Comparison of ENCODE assay signal across 1 cellular context in the genomic region with DNA sequence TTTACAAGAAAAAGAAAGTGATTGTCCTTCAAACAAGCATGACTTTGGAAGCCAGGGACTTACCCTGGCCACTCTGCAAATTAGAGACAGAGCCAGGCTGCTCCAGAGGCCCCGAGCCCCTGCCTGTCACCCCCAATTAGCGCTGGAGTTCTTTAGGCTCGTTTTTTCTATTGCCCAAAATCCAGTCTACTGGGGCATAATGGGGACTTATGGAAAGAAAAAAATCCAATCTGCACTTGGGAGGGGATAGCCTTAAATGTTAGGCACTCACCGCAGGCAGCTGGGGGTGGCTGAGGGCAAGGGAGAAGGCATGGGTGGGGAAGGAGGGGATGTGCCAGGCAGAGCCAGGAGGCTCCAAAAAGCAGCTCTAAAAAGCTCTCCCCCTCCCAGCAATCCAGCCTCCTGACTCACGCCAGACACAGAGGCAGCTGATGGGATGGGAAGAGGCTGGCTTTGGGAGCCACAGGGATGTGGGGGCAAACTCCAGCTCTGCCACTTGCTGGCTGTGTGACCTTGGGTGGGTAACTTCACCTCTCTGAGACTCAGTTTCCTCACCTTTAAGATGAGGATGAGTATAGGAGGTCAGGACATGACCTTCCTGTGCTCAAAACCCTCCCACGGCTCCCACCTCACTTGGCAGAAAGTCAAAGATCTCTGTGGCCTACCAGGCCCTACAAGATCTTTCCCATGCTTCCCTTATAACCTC.
TF ChIP-seq lines count a peak whose summit lies in the region.

No MANE protein-coding gene starts in this region.

TF ChIP-seq in H1, 55 proteins besides CTCF, POLR2A, EP300 and RAD21 (continued from another document):
- TF ChIP-seq SIRT6 (IDR thresholded peaks at IDR 0.05; ENCODE audit: low read length) (no peak), JUN (IDR thresholded peaks at IDR 0.05; ENCODE audit: low read depth, low read length) (no peak), EZH2 (IDR thresholded peaks at IDR 0.05; ENCODE audit: low read depth, low read length, severe bottlenecking) (no peak), MAFK (IDR thresholded peaks at IDR 0.05; ENCODE audit: low read depth, low read length) (no peak), CHD2 (IDR thresholded peaks at IDR 0.05; ENCODE audit: low read length) (no peak)
TF ChIP-seq in H1: peak in this region for 0.
